Comparison of ENCODE assay signal across 21 cellular contexts in genomic region chr10:132374176-132374575, GRCh38.
"Had no signal": no experiment of that assay in that cellular context is flagged by ENCODE, and none has a peak within 500 bp of the region (broad histone marks: within the 10 kb centered on the region; RNA-seq: fewer than 3 reads in every experiment).

No MANE protein-coding gene starts in this region.

- H3K36me3 Mint-ChIP-seq: activated CD8-positive, alpha-beta memory T cell treated with anti-CD3 and anti-CD28 coated beads, Interleukin-2, amount 10 ng/mL, durations not matched to agents 7 days and 5 days; activated naive CD4-positive, alpha-beta T cell treated with anti-CD3 and anti-CD28 coated beads, Interleukin-2, amount 50 U/mL, for 72 hours; stimulated activated effector memory CD8-positive, alpha-beta T cell treated with anti-CD3 and anti-CD28 coated beads, Interleukin-12 subunit alpha, Interleukin-12 subunit beta, amount 100 ng/mL, for 72 hours had no signal

- H3K9me3 ChIP-seq: esophagus squamous epithelium, ovary, SK-N-SH, thyroid gland had no signal

- H3K27me3 Mint-ChIP-seq: activated CD8-positive, alpha-beta memory T cell treated with anti-CD3 and anti-CD28 coated beads, Interleukin-2, amount 10 ng/mL, durations not matched to agents 7 days and 5 days had no signal

- H3K4me1 ChIP-seq: esophagus squamous epithelium, thyroid gland had no signal

- DNase-seq: activated CD4-positive, alpha-beta T cell treated with anti-CD3 and anti-CD28 coated beads for 1 hour; activated CD4-positive, alpha-beta T cell treated with anti-CD3 and anti-CD28 coated beads, Interleukin-2, amount 50 U/mL, for 4 hours; activated CD8-positive, alpha-beta memory T cell treated with anti-CD3 and anti-CD28 coated beads, Interleukin-2, amount 10 ng/mL, durations not matched to agents 7 days and 5 days; activated effector memory CD4-positive, alpha-beta T cell treated with Interleukin-2 at 50 U/mL for 16 hours; activated T-cell treated with anti-CD3 and anti-CD28 coated beads, Interleukin-2, amount 50 U/mL, for 24 hours; brain microvascular endothelial cell; cortex of kidney; effector CD8-positive, alpha-beta T cell; esophagus squamous epithelium; hypothalamus; left ventricle myocardium superior; SK-N-SH; stimulated activated CD4-positive, alpha-beta T cell treated with anti-CD3 and anti-CD28 coated beads, Interleukin-12 subunit alpha, Interleukin-12 subunit beta, amount 100 ng/mL, for 4 hours; T-cell; T1000; thyroid gland had no signal

- H3K4me3 Mint-ChIP-seq: activated CD8-positive, alpha-beta memory T cell treated with anti-CD3 and anti-CD28 coated beads, Interleukin-2, amount 10 ng/mL, durations not matched to agents 7 days and 5 days; activated T-cell treated with anti-CD3 and anti-CD28 coated beads, Interleukin-2, amount 50 U/mL, for 24 hours; central memory CD8-positive, alpha-beta T cell; neural crest cell; stimulated activated effector memory CD8-positive, alpha-beta T cell treated with anti-CD3 and anti-CD28 coated beads, Interleukin-12 subunit alpha, Interleukin-12 subunit beta, amount 100 ng/mL, for 72 hours; T-cell had no signal

- H3K4me3 ChIP-seq: esophagus squamous epithelium, ovary, thyroid gland had no signal

- H3K27me3 ChIP-seq: brain microvascular endothelial cell, esophagus squamous epithelium, ovary, thyroid gland had no signal

- H3K36me3 ChIP-seq: brain microvascular endothelial cell, esophagus squamous epithelium, ovary, thyroid gland had no signal

- H3K9ac ChIP-seq: SK-N-SH had no signal

- H3K4me2 ChIP-seq: SK-N-SH had no signal

- H3K27ac Mint-ChIP-seq: activated CD8-positive, alpha-beta memory T cell treated with anti-CD3 and anti-CD28 coated beads, Interleukin-2, amount 10 ng/mL, durations not matched to agents 7 days and 5 days; activated T-cell treated with anti-CD3 and anti-CD28 coated beads, Interleukin-2, amount 50 U/mL, for 24 hours; stimulated activated effector memory CD8-positive, alpha-beta T cell treated with anti-CD3 and anti-CD28 coated beads, Interleukin-12 subunit alpha, Interleukin-12 subunit beta, amount 100 ng/mL, for 72 hours; T-cell had no signal

- H3K9me2 ChIP-seq: SK-N-SH had no signal

- H3K9me3 Mint-ChIP-seq: activated naive CD4-positive, alpha-beta T cell treated with anti-CD3 and anti-CD28 coated beads, Interleukin-2, amount 50 U/mL, for 72 hours; activated T-cell treated with anti-CD3 and anti-CD28 coated beads, Interleukin-2, amount 50 U/mL, for 24 hours; central memory CD8-positive, alpha-beta T cell; neural crest cell; stimulated activated effector memory CD8-positive, alpha-beta T cell treated with anti-CD3 and anti-CD28 coated beads, Interleukin-12 subunit alpha, Interleukin-12 subunit beta, amount 100 ng/mL, for 72 hours; T-cell had no signal

- ATAC-seq: activated CD8-positive, alpha-beta memory T cell treated with anti-CD3 and anti-CD28 coated beads, Interleukin-2, amount 10 ng/mL, durations not matched to agents 7 days and 5 days; activated naive CD4-positive, alpha-beta T cell treated with anti-CD3 and anti-CD28 coated beads, Interleukin-2, amount 50 U/mL, for 72 hours; left ventricle myocardium superior; stimulated activated effector memory CD8-positive, alpha-beta T cell treated with anti-CD3 and anti-CD28 coated beads, Interleukin-12 subunit alpha, Interleukin-12 subunit beta, amount 100 ng/mL, for 72 hours; T-cell had no signal

- H3K27ac ChIP-seq: brain microvascular endothelial cell, esophagus squamous epithelium, ovary, thyroid gland had no signal
